Comparison of ENCODE assay signal across 9 cellular contexts in genomic region chr1:221715321-221716169, GRCh38. TPM values are rescaled to one million over a fixed set of nuclear protein-coding genes. Genes with fewer than 3 reads are reported as not detected.
DNase-seq lines count a peak whose midpoint lies in the region; ATAC-seq and TF ChIP-seq lines count a peak whose summit lies in the region.
"Had no signal": no experiment of that assay in that cellular context is flagged by ENCODE, and none has a peak within 500 bp of the region (broad histone marks: within the 10 kb centered on the region; RNA-seq: fewer than 3 reads in every experiment).

No MANE protein-coding gene starts in this region.

- H3K4me1 Mint-ChIP-seq in activated CD8-positive, alpha-beta T cell treated with anti-CD3 and anti-CD28 coated beads for 36 hours (ENCODE audit: low read depth) = peaks cover 56% of the 10 kb centered on the region

- no peak for TF ChIP-seq POLR2A in lower leg skin (IDR thresholded peaks at IDR 0.05)

- peak overlapping the region; percentile 27 for H3K27ac Mint-ChIP-seq in activated CD8-positive, alpha-beta T cell treated with anti-CD3 and anti-CD28 coated beads for 36 hours

- DNase-seq in LNCaP clone FGC (ENCODE audit: low read depth) (peak; percentile 93), iPS-NIHi7 (ENCODE audit: extremely low spot score) (peak; percentile 60), GM19240 (ENCODE audit: insufficient read length, low spot score) (no peak), lower leg skin (ENCODE audit: low spot score in 2 of 2) (no peak)
- no peak for DNase-seq in activated CD8-positive, alpha-beta T cell treated with anti-CD3 and anti-CD28 coated beads for 36 hours
- DNase-seq: DND-41 had no signal

- peaks cover 33% of the 10 kb centered on the region for H3K36me3 Mint-ChIP-seq in activated CD8-positive, alpha-beta T cell treated with anti-CD3 and anti-CD28 coated beads for 36 hours (ENCODE audit: low read depth)

- no peaks in the 10 kb centered on the region for H3K27me3 Mint-ChIP-seq in activated CD8-positive, alpha-beta T cell treated with anti-CD3 and anti-CD28 coated beads for 36 hours

- no peak overlapping the region for H3K4me3 Mint-ChIP-seq in activated CD8-positive, alpha-beta T cell treated with anti-CD3 and anti-CD28 coated beads for 36 hours

- intact Hi-C loops in activated CD8-positive, alpha-beta T cell treated with anti-CD3 and anti-CD28 coated beads for 36 hours (cut with micrococcal nuclease) = loop anchor here (10.0 kb wide), 1 partner anchor 271 kb away; no protein-coding TSS in a partner anchor
- intact Hi-C loops in lower leg skin (cut with DNase I; ENCODE audit: low total_unique reads) = no loop called here

- H3K27ac ChIP-seq in 22Rv1 = peak overlapping the region; percentile 98

- CTCF ChIA-PET in activated CD8-positive, alpha-beta T cell treated with anti-CD3 and anti-CD28 coated beads for 36 hours (lab: Charles Lee) = interaction anchor here (1.3 kb wide), 1 partner anchor 10 kb away, joined by 3 read pairs; no protein-coding TSS in a partner anchor

- TF ChIP-seq CTCF in 22Rv1 (IDR thresholded peaks at IDR 0.05) (no peak), LNCaP clone FGC (IDR thresholded peaks at IDR 0.05; ENCODE audit: control insufficient read depth, extremely low read depth, insufficient read depth) (no peak), lower leg skin (IDR thresholded peaks at IDR 0.05) (no peak)
- TF ChIP-seq CTCF in activated CD8-positive, alpha-beta T cell treated with anti-CD3 and anti-CD28 coated beads for 36 hours (IDR thresholded peaks at IDR 0.05) = no peak

- POLR2A ChIA-PET in activated CD8-positive, alpha-beta T cell treated with anti-CD3 and anti-CD28 coated beads for 36 hours (lab: Charles Lee) = interaction anchor here (0.8 to 1.5 kb wide), 2 partner anchors 11 to 18 kb away, joined by 3 to 5 read pairs; no protein-coding TSS in a partner anchor

- H3K9me3 Mint-ChIP-seq in activated CD8-positive, alpha-beta T cell treated with anti-CD3 and anti-CD28 coated beads for 36 hours = peaks cover 5% of the 10 kb centered on the region

- no peak for ATAC-seq in activated CD8-positive, alpha-beta T cell treated with anti-CD3 and anti-CD28 coated beads for 36 hours
- ATAC-seq in GM18517 (IDR thresholded peaks at IDR 0.05; ENCODE audit: unreplicated experiment) = no peak
- ATAC-seq in GM18519 (IDR thresholded peaks at IDR 0.05; ENCODE audit: low FRiP score, unreplicated experiment) = no peak

- H3K4me3 ChIP-seq in LNCaP clone FGC (ENCODE audit: low read depth, low read length) = peak overlapping the region; percentile 8; the same call in 1 of the 2 replicates
- H3K4me3 ChIP-seq in lower leg skin (ENCODE audit: low read depth, poor library complexity, severe bottlenecking) = no peak overlapping the region

- WGBS in lower leg skin, 2 donors = 70 to 73% methylated on average over 2 of the region's 2 CpGs

RNA-seq across cellular contexts. Expression of gene DUSP10, which starts 26.3 kb away (rescaled TPM):
- 10 to 100 TPM; 10.8 to 12.9 TPM for total RNA-seq in activated CD8-positive, alpha-beta T cell treated with anti-CD3 and anti-CD28 coated beads for 36 hours
- 10 to 100 TPM; 11.8 to 20.9 (median 14.6) TPM for total RNA-seq in lower leg skin

Comparison
In these comparisons a context has a peak if more than half of its experiments do, and no peak if none do; other contexts are left out.
1. DNase-seq: peak in LNCaP clone FGC (single experiment) and iPS-NIHi7 (single experiment); none in activated CD8-positive, alpha-beta T cell treated with anti-CD3 and anti-CD28 coated beads for 36 hours (single experiment), GM19240 (single experiment) and lower leg skin (0 of 2).